In the genomic region with DNA sequence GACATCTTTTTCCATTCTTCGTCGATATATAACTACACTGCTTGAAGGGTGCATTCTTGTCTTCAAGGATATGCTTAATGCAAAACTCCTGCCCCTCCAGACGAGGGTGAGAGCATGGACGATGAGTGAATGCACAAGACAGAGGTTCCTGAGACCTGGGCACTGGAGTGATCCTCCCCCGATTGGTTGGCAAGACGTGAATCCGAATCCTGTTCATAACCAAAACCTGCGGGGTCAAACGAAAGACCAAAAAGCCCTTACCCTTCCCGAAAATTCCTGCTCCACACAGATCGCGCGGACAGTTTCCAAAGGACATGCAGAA, we compare ENCODE assay signal across 8 cellular contexts. TPM values are rescaled to one million over a fixed set of nuclear protein-coding genes. Genes with fewer than 3 reads are reported as not detected.
A peak's percentile ranks its signal among the peaks of the same experiment; 100 is the strongest.
DNase-seq lines count a peak whose midpoint lies in the region; ATAC-seq and TF ChIP-seq lines count a peak whose summit lies in the region.

No MANE protein-coding gene starts in this region.

- H3K27ac Mint-ChIP-seq in endodermal cell = peak overlapping the region; percentile 99

- no peaks in the 10 kb centered on the region for H3K9me3 Mint-ChIP-seq in endodermal cell

- intact Hi-C loops in Panc1 (cut with micrococcal nuclease; ENCODE audit: unreplicated experiment) = no loop called here

- 0 to 1% methylated on average over 8 to 13 of the region's 13 CpGs for WGBS in endodermal cell (ENCODE audit: insufficient coverage in 1 of 2, insufficient read length in 1 of 2), 2 experiments

- H3K36me3 ChIP-seq in Panc1 (ENCODE audit: control insufficient read depth, insufficient read depth, low read length) (peaks cover 30% of the 10 kb centered on the region), endodermal cell (ENCODE audit: control insufficient read depth, insufficient read depth, low read length) (peaks cover 41% of the 10 kb centered on the region), muscle layer of duodenum (ENCODE audit: control insufficient read depth in 1 of 2, insufficient read depth in 2 of 2, low read length in 2 of 2) (peaks cover 5 to 10% of the 10 kb centered on the region in 2 donors)

- H3K4me3 ChIP-seq in Panc1 (ENCODE audit: low read depth in 2 of 2, low read length in 2 of 2) (peak overlapping the region; percentile 95 to 98), endodermal cell (ENCODE audit: low read length) (peak overlapping the region; percentile 94), muscle layer of duodenum (ENCODE audit: low read depth in 1 of 2, low read length in 2 of 2) (peak overlapping the region; percentile 98 to 100)

- BruUV-seq in Panc1 (replicated peaks; lab: Mats Ljungman, UMichigan) = no TSS peak

- DNase-seq in NCI-H748 (lab: John Stamatoyannopoulos, UW; ENCODE audit: unreplicated experiment) = peak; percentile 59
- DNase-seq in NCI-H748 treated with DMSO at 0.1 percent for 48 hours (lab: John Stamatoyannopoulos, UW) = no peak
- no peak for DNase-seq in Panc1 (ENCODE audit: low read depth, low spot score)
- DNase-seq in endodermal cell = no peak
- no peak for DNase-seq in activated gamma-delta T cell treated with Interleukin-2 at 50 U/mL for 16 hours
- no peak for DNase-seq in NCI-H2029 treated with DMSO at 0.1 percent for 48 hours (lab: John Stamatoyannopoulos, UW)

- H3K27ac ChIP-seq in Panc1 (ENCODE audit: low read length) (peak overlapping the region; percentile 97), endodermal cell (ENCODE audit: low read depth, low read length) (peak overlapping the region; percentile 94), muscle layer of duodenum (ENCODE audit: low read length) (peak overlapping the region; percentile 96)

- peaks cover 43% of the 10 kb centered on the region for H3K36me3 Mint-ChIP-seq in endodermal cell (ENCODE audit: low read depth)

- CTCF ChIA-PET in Panc1 (lab: Charles Lee) = no interaction called here

- POLR2A ChIA-PET in Panc1 (lab: Charles Lee) = no interaction called here

- peak overlapping the region; percentile 95 for H3K4me3 Mint-ChIP-seq in endodermal cell

- no peaks in the 10 kb centered on the region for H3K9me3 ChIP-seq in Panc1 (ENCODE audit: control insufficient read depth, insufficient read depth, low read depth, low read length)
- H3K9me3 ChIP-seq in endodermal cell (ENCODE audit: control insufficient read depth, low read length) = no peaks in the 10 kb centered on the region
- no peaks in the 10 kb centered on the region for H3K9me3 ChIP-seq in muscle layer of duodenum (ENCODE audit: control insufficient read depth in 1 of 2, low read length in 2 of 2)

- no peaks in the 10 kb centered on the region for H3K27me3 Mint-ChIP-seq in endodermal cell (ENCODE audit: insufficient read depth)

- in situ Hi-C loops in Panc1 (cut with HindIII; ENCODE audit: low pct_unique_long_range_greater_than_20kb, low sequenced_read_pairs) = no loop called here

- ATAC-seq in Panc1 = no peak; the same call in 1 of the 2 replicates
- ATAC-seq in GM21528 (IDR thresholded peaks at IDR 0.05; ENCODE audit: low FRiP score, unreplicated experiment) = no peak

- TF ChIP-seq CTCF in Panc1 (IDR thresholded peaks at IDR 0.05) (no peak), endodermal cell (conservative IDR thresholded peaks at IDR 0.05) (no peak)

- H3K4me1 Mint-ChIP-seq in endodermal cell = peaks cover 22% of the 10 kb centered on the region

- H3K9ac ChIP-seq in endodermal cell (ENCODE audit: extremely low read depth, low read length, poor library complexity, severe bottlenecking) = peak overlapping the region; percentile 99

- H3K27me3 ChIP-seq in Panc1 (ENCODE audit: control insufficient read depth, insufficient read depth, low read length) = no peaks in the 10 kb centered on the region
- no peaks in the 10 kb centered on the region for H3K27me3 ChIP-seq in endodermal cell (ENCODE audit: control insufficient read depth, insufficient read depth, low read length, poor library complexity, severe bottlenecking)
- H3K27me3 ChIP-seq in muscle layer of duodenum (ENCODE audit: low read depth, low read length) = no peaks in the 10 kb centered on the region

- H3K4me1 ChIP-seq in Panc1 (ENCODE audit: control insufficient read depth, insufficient read depth, low read length) (peaks cover 20% of the 10 kb centered on the region), endodermal cell (ENCODE audit: control insufficient read depth, insufficient read depth, low read length) (no peaks in the 10 kb centered on the region), muscle layer of duodenum (ENCODE audit: control insufficient read depth in 1 of 2, insufficient read depth in 2 of 2, low read length in 2 of 2) (peaks cover 18 to 44% of the 10 kb centered on the region in 2 donors)

RNA-seq across cellular contexts. Expression of gene KANSL2, which starts 0.7 kb away (rescaled TPM):
- total RNA-seq in Panc1 (2021; ENCODE audit: unreplicated experiment) (36.9 TPM), endodermal cell (10 to 100 TPM; 39.6 to 41.5 TPM)
- polyA plus RNA-seq in Panc1 (2012; ENCODE audit: insufficient read length) = 17.3 TPM
- polyA plus RNA-seq in endodermal cell (2013, experiment 1 of 2) = 51.0 TPM
- polyA plus RNA-seq in endodermal cell (2013, experiment 2 of 2) = 40.3 TPM

RNA-seq across cellular contexts. Expression of gene CCNT1, which starts 35.1 kb away (rescaled TPM):
- total RNA-seq in Panc1 (2021; ENCODE audit: unreplicated experiment) (50.0 TPM), endodermal cell (10 to 100 TPM; 43.0 to 54.0 TPM)
- 12.5 TPM for polyA plus RNA-seq in Panc1 (2012; ENCODE audit: insufficient read length)
- 26.7 TPM for polyA plus RNA-seq in endodermal cell (2013, experiment 1 of 2)
- 32.1 TPM for polyA plus RNA-seq in endodermal cell (2013, experiment 2 of 2)
